Comparison of ENCODE assay signal across 1 cellular context in genomic region chr11:62716816-62717215, GRCh38.
TF ChIP-seq lines count a peak whose summit lies in the region.

No MANE protein-coding gene starts in this region.

TF ChIP-seq in HepG2, 621 proteins besides CTCF, POLR2A, EP300 and RAD21:
- peak; percentile 21 for TF ChIP-seq RBM22 (optimal IDR thresholded peaks at IDR 0.05; ENCODE audit: low read length)
- TF ChIP-seq PATZ1 (CRISPR knock-in tag; IDR thresholded peaks at IDR 0.05): no peak
TF ChIP-seq in HepG2: peak in this region for 1.
